In genomic region chr11:109205312-109205711, GRCh38 we compare ENCODE assay signal across 6 cellular contexts.
"Had no signal": no experiment of that assay in that cellular context is flagged by ENCODE, and none has a peak within 500 bp of the region (broad histone marks: within the 10 kb centered on the region; RNA-seq: fewer than 3 reads in every experiment).

No MANE protein-coding gene starts in this region.

- H3K27me3 Mint-ChIP-seq: IgD-negative memory B cell had no signal

- H3K4me3 ChIP-seq: K562 had no signal

- ATAC-seq: HepG2, K562 had no signal

- H3K27ac ChIP-seq: HL-60 had no signal

- FAIRE-seq: HepG2, HTR-8/SVneo, K562 had no signal

- DNase-seq: IMR-90 had no signal

- H3K4me3 Mint-ChIP-seq: IgD-negative memory B cell had no signal

- H3K36me3 Mint-ChIP-seq: IgD-negative memory B cell had no signal

- H3K27ac Mint-ChIP-seq: IgD-negative memory B cell had no signal

- H3K4me1 Mint-ChIP-seq: IgD-negative memory B cell had no signal
